Comparison of ENCODE assay signal across 18 cellular contexts in the genomic region with DNA sequence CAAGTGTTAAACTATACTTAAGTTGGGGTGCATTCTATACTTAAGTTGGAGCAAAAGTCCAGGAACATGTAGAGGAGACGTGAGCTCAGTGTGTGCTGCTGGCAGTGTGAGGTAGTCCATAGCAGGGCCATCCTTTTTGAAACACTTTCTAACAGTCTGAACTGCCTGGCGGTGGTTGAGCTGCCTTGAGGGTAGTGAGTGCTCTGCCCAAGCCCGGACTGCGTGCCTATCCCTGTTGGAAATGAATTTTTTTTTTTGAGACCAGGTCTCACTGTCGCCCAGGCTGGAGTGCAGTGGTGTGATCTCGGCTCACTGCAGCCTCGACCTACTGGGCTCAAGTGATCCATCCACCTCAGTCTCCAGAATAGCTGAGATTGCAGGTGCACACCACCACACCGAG. TPM values are rescaled to one million over a fixed set of nuclear protein-coding genes. Genes with fewer than 3 reads are reported as not detected.
"Had no signal": no experiment of that assay in that cellular context is flagged by ENCODE, and none has a peak within 500 bp of the region (broad histone marks: within the 10 kb centered on the region; RNA-seq: fewer than 3 reads in every experiment).

No MANE protein-coding gene starts in this region.

- ATAC-seq: activated naive CD8-positive, alpha-beta T cell treated with anti-CD3 and anti-CD28 coated beads, Interleukin-2, amount 50 U/mL, for 24 hours; activated T-cell treated with anti-CD3 and anti-CD28 coated beads, Interleukin-2, amount 50 U/mL, for 4 hours had no signal

- H3K4me3 ChIP-seq: PC-9 had no signal

- H3K4me2 ChIP-seq: PC-9 had no signal

- DNase-seq: activated CD4-positive, alpha-beta memory T cell treated with anti-CD3 and anti-CD28 coated beads for 36 hours; activated CD4-positive, alpha-beta T cell treated with anti-CD3 and anti-CD28 coated beads for 4 hours; activated CD4-positive, alpha-beta T cell treated with anti-CD3 and anti-CD28 coated beads, Interleukin-2, amount 50 U/mL, for 1 hour; activated CD4-positive, CD25-positive, alpha-beta regulatory T cell treated with anti-CD3 and anti-CD28 coated beads, Interleukin-2, amount 50 U/mL, for 72 hours; activated CD8-positive, alpha-beta memory T cell treated with anti-CD3 and anti-CD28 coated beads, Interleukin-2, amount 50 U/mL, for 4 hours; activated effector memory CD4-positive, alpha-beta T cell treated with Interleukin-2 at 50 U/mL for 16 hours; activated naive CD8-positive, alpha-beta T cell treated with anti-CD3 and anti-CD28 coated beads, Interleukin-2, amount 50 U/mL, for 24 hours; activated T-cell treated with anti-CD3 and anti-CD28 coated beads for 4 hours; activated T-cell treated with anti-CD3 and anti-CD28 coated beads, Interleukin-2, amount 50 U/mL, for 4 hours; brain microvascular endothelial cell; KG1; MV-4-11; NCI-H1092; NCI-H2029; NK-92 treated with Interleukin-12 subunit alpha and Interleukin-12 subunit beta, amount 100 ng/mL, for 24 hours; Right ventricle myocardium superior had no signal

- H3K27me3 ChIP-seq: brain microvascular endothelial cell had no signal

- H2AFZ ChIP-seq: PC-9 had no signal

- H3K27ac ChIP-seq: brain microvascular endothelial cell, PC-9, RWPE1 had no signal

RNA-seq across cellular contexts. Expression of gene KCNH3, which starts 14.1 kb away (rescaled TPM):
- total RNA-seq: PC-9 had no signal

RNA-seq across cellular contexts. Expression of gene FAM186B, which starts 52.5 kb away (rescaled TPM):
- total RNA-seq: activated CD4-positive, alpha-beta memory T cell treated with anti-CD3 and anti-CD28 coated beads for 36 hours had no signal
